In genomic region chr1:63203641-63204040, GRCh38 we compare ENCODE assay signal across 5 cellular contexts.
"Had no signal": no experiment of that assay in that cellular context is flagged by ENCODE, and none has a peak within 500 bp of the region (broad histone marks: within the 10 kb centered on the region; RNA-seq: fewer than 3 reads in every experiment).

No MANE protein-coding gene starts in this region.

- DNase-seq: IMR-90, KBM-7, KG1 had no signal

- H3K27ac ChIP-seq: HL-60 had no signal

- H3K4me3 ChIP-seq: K562 had no signal
